In the genomic region with DNA sequence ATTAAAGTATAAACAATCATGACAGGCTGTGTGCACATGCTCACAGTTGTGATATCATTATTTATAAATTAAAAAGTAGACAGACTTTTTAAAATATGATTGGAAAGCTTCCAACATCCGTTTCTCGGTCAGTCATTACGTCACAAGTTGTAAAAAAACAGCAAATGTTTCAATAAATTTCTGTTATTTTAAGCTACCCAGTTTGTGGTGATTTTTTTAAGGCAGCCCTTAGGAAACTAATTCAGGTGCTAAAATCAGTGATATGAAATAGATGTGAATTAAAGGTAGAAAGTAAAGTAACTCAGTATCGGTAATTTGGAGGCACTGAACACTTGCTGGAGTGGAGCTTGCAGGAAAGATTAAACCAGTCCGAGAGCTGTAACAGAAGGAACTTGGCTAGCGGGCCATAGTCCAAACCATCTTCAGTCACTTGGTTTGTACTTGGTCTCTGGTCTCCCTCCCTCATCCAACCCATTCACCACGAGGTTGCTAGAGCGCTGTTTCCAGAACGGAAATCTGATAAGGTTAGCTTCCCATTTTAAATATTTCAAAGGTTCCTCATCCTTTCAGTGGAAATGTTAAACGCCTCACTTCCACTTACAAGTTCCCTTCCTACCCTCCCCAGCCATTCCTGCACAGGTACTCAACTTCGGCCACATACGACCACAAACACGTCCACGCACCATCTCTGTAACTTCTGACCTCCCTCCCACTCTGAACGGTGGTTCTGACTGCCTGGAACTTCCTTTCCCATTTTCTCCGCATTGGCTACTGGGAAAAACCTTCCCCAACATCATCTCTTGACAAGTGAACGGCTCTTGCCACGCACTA, we compare ENCODE assay signal across 8 cellular contexts. TPM values are rescaled to one million over a fixed set of nuclear protein-coding genes. Genes with fewer than 3 reads are reported as not detected.
DNase-seq lines count a peak whose midpoint lies in the region; ATAC-seq, FAIRE-seq and TF ChIP-seq lines count a peak whose summit lies in the region.

No MANE protein-coding gene starts in this region.

- BruUV-seq in A673 (replicated peaks; lab: Mats Ljungman, UMichigan) = no TSS peak
- no TSS peak for BruUV-seq in mammary epithelial cell (replicated peaks; lab: Mats Ljungman, UMichigan)

- TF ChIP-seq CTCF in A673 (conservative IDR thresholded peaks at IDR 0.05; ENCODE audit: low read depth, low read length) = no peak
- no peak for TF ChIP-seq CTCF in GM12864 (IDR thresholded peaks at IDR 0.05; ENCODE audit: low read depth, low read length, missing control alignments)
- TF ChIP-seq CTCF in mammary epithelial cell (conservative IDR thresholded peaks at IDR 0.05 in 1 of 2, IDR thresholded peaks at IDR 0.05 in 1 of 2; ENCODE audit: extremely low read depth in 1 of 2, insufficient read depth in 1 of 2, low read depth in 1 of 2, low read length in 2 of 2) = no peak
- no peak for TF ChIP-seq CTCF in keratinocyte (optimal IDR thresholded peaks at IDR 0.05 in 1 of 3, IDR thresholded peaks at IDR 0.05 in 1 of 3, conservative IDR thresholded peaks at IDR 0.05 in 1 of 3; ENCODE audit: extremely low read depth in 1 of 3, insufficient read depth in 2 of 3, low read length in 3 of 3)
- no peak for TF ChIP-seq CTCF in GM20000 (IDR thresholded peaks at IDR 0.05; ENCODE audit: extremely low read depth, missing control alignments)

- peak; percentile 64 for FAIRE-seq in keratinocyte (lab: Jason Lieb, UNC)

- dilution Hi-C loops in mammary epithelial cell (cut with HindIII; ENCODE audit: low sequenced_read_pairs) = no loop called here
- dilution Hi-C loops in keratinocyte (cut with MboI; ENCODE audit: extremely low pct_ligation_motif_present, low sequenced_read_pairs) = no loop called here

- H2AFZ ChIP-seq in mammary epithelial cell (ENCODE audit: low read depth, low read length) (peak overlapping the region; percentile 99), keratinocyte (ENCODE audit: control insufficient read depth, low read length) (peak overlapping the region; percentile 98)

- POLR2A ChIA-PET in A673 (lab: Charles Lee; ENCODE audit: low non-redundant PET) = no interaction called here

- H3K4me1 ChIP-seq in A673 (ENCODE audit: insufficient read depth, low read length, poor library complexity, severe bottlenecking) (peaks cover 11% of the 10 kb centered on the region), mammary epithelial cell (ENCODE audit: insufficient read depth, low read length) (peaks cover 10% of the 10 kb centered on the region), keratinocyte (ENCODE audit: control insufficient read depth, extremely low read depth, insufficient read depth, low read length) (peaks cover 9% of the 10 kb centered on the region)

- H3K27me3 ChIP-seq in A673 (replicated peaks; ENCODE audit: insufficient read depth, low read depth, low read length, poor library complexity) = no peaks in the 10 kb centered on the region
- H3K27me3 ChIP-seq in mammary epithelial cell (ENCODE audit: insufficient read depth, low read length) = no peaks in the 10 kb centered on the region
- no peaks in the 10 kb centered on the region for H3K27me3 ChIP-seq in keratinocyte (ENCODE audit: control insufficient read depth, extremely low read depth, insufficient read depth, low read length)

- no peaks in the 10 kb centered on the region for H3K9me1 ChIP-seq in keratinocyte (ENCODE audit: control insufficient read depth, extremely low read depth, insufficient read depth, low read length)

- in situ Hi-C loops in mammary epithelial cell (cut with MboI; ENCODE audit: low sequenced_read_pairs in 2 of 2) = loop anchor here in 1 of 2 donors (25.0 kb wide), 1 partner anchor 350 kb away; no protein-coding TSS in a partner anchor

- H4K20me1 ChIP-seq in mammary epithelial cell (ENCODE audit: insufficient read depth, low read length) (no peaks in the 10 kb centered on the region), keratinocyte (ENCODE audit: control insufficient read depth, extremely low read depth, insufficient read depth, low read length) (no peaks in the 10 kb centered on the region)

- ATAC-seq in HG02970 (IDR thresholded peaks at IDR 0.05; ENCODE audit: low FRiP score, unreplicated experiment) = peak; percentile 2

- intact Hi-C loops in A673 (cut with micrococcal nuclease; ENCODE audit: unreplicated experiment) = no loop called here
- intact Hi-C loops in mammary epithelial cell (cut with micrococcal nuclease) = loop anchor here (5.0 kb wide), 1 partner anchor 336 kb away; no protein-coding TSS in a partner anchor

- CTCF ChIA-PET in A673 (lab: Charles Lee) (no interaction called here), mammary epithelial cell (lab: Charles Lee; ENCODE audit: low non-redundant PET) (interaction anchor here (0.6 kb wide), 2 partner anchors 12 to 312 kb away, joined by 3 to 4 read pairs; no protein-coding TSS in a partner anchor)

- H3K4me2 ChIP-seq in mammary epithelial cell (ENCODE audit: insufficient read depth, low read depth, low read length) = peak overlapping the region; percentile 79
- H3K4me2 ChIP-seq in keratinocyte (ENCODE audit: control insufficient read depth, extremely low read depth, insufficient read depth, low read depth, low read length) = peak overlapping the region; percentile 86

- peak overlapping the region; percentile 97 for H3K9ac ChIP-seq in mammary epithelial cell (ENCODE audit: insufficient read depth, low read length)
- peak overlapping the region; percentile 95 for H3K9ac ChIP-seq in keratinocyte (ENCODE audit: control insufficient read depth, extremely low read depth, insufficient read depth, low read length)

- H3K36me3 ChIP-seq in A673 (ENCODE audit: insufficient read depth, low read length, poor library complexity, severe bottlenecking) (peaks cover 38% of the 10 kb centered on the region), mammary epithelial cell (ENCODE audit: insufficient read depth, low read length) (peaks cover 5% of the 10 kb centered on the region), keratinocyte (ENCODE audit: control insufficient read depth in 2 of 2, extremely low read depth in 1 of 2, insufficient read depth in 2 of 2, low read length in 2 of 2) (peaks cover 5 to 6% of the 10 kb centered on the region in 2 experiments)

- no peaks in the 10 kb centered on the region for H3K9me3 ChIP-seq in A673 (ENCODE audit: low read depth, low read length, poor library complexity, severe bottlenecking)
- H3K9me3 ChIP-seq in mammary epithelial cell (replicated peaks; ENCODE audit: insufficient read depth, low read length) = no peaks in the 10 kb centered on the region
- H3K9me3 ChIP-seq in keratinocyte (ENCODE audit: control insufficient read depth, low read depth, low read length) = no peaks in the 10 kb centered on the region

- peak overlapping the region; percentile 66 for H3K4me3 ChIP-seq in A673 (ENCODE audit: low read depth, low read length, poor library complexity, severe bottlenecking)
- peak overlapping the region; percentile 75 for H3K4me3 ChIP-seq in GM12864 (ENCODE audit: low read depth, low read length)
- peak overlapping the region; percentile 72 to 96 (median 88) for H3K4me3 ChIP-seq in mammary epithelial cell (replicated peaks in 1 of 3; ENCODE audit: insufficient read depth in 1 of 3, low read depth in 2 of 3, low read length in 3 of 3)
- peak overlapping the region; percentile 65 to 99 (median 95) for H3K4me3 ChIP-seq in keratinocyte (ENCODE audit: control insufficient read depth in 2 of 3, extremely low read depth in 1 of 3, insufficient read depth in 2 of 3, low read depth in 1 of 3, low read length in 3 of 3)

- H3K27ac ChIP-seq in A673 (ENCODE audit: low read depth, low read length, poor library complexity, severe bottlenecking) (peak overlapping the region; percentile 86), mammary epithelial cell (ENCODE audit: insufficient read depth, low read depth, low read length) (peak overlapping the region; percentile 91), keratinocyte (ENCODE audit: control insufficient read depth, insufficient read depth, low read length) (peak overlapping the region; percentile 89)

- DNase-seq in A673 (ENCODE audit: low spot score) = peak; percentile 21
- DNase-seq in GM12864 (ENCODE audit: low read depth) = no peak
- peak; percentile 40 for DNase-seq in RPMI7951 (ENCODE audit: low read depth)
- peak; percentile 40 for DNase-seq in mammary epithelial cell
- no peak for DNase-seq in keratinocyte (ENCODE audit: low read depth, low spot score)
- peak; percentile 18 for DNase-seq in stimulated activated CD4-positive, alpha-beta T cell treated with anti-CD3 and anti-CD28 coated beads, Interleukin-4, amount 100 ng/mL, for 24 hours
- no peak for DNase-seq in GM20000 (ENCODE audit: low spot score)

- WGBS in mammary epithelial cell (ENCODE audit: low coverage, missing lambda C conversion rate) = 2% methylated on average over 18 of the region's 18 CpGs

- H3K79me2 ChIP-seq in mammary epithelial cell (ENCODE audit: insufficient read depth, low read length) = peaks cover 56% of the 10 kb centered on the region
- peaks cover 33% of the 10 kb centered on the region for H3K79me2 ChIP-seq in keratinocyte (ENCODE audit: control insufficient read depth, insufficient read depth, low read length)

RNA-seq across cellular contexts. Expression of a gene that starts 0.9 kb away (rescaled TPM):
- total RNA-seq in A673 (2021) = 54.9 and 64.3 TPM in 2 replicates
- 86.4 and 105 TPM in 2 replicates for total RNA-seq in RPMI7951 (2014; rRNA removed; shearing (Covaris generic))
- 10 to 100 TPM; 47.6 to 76.2 TPM for total RNA-seq in mammary epithelial cell
- polyA plus RNA-seq in mammary epithelial cell = 51.1 TPM
- polyA minus RNA-seq in mammary epithelial cell = 30.1 TPM
- polyA plus RNA-seq in keratinocyte = 41.3 to 56.5 TPM (median 43.4 TPM) in 3 replicates
- polyA plus RNA-seq in keratinocyte (2011; ENCODE audit: low read depth) = 116 TPM
- polyA plus RNA-seq in keratinocyte (2011; cell fraction: cytosol; rRNA removed) = 34.8 and 63.6 TPM in 2 replicates
- 35.1 and 47.9 TPM in 2 replicates for polyA plus RNA-seq in keratinocyte (2011; cell fraction: nucleus; rRNA removed)
- 29.0 and 38.0 TPM in 2 replicates for polyA plus RNA-seq in keratinocyte (2012; ENCODE audit: low replicate concordance)
- 16.0 to 53.2 TPM (median 51.7 TPM) in 3 replicates for polyA minus RNA-seq in keratinocyte
- 13.6 TPM for polyA minus RNA-seq in keratinocyte (2011; cell fraction: cytosol; rRNA and poly(A)+ RNA removed)
- 28.8 and 35.6 TPM in 2 replicates for polyA minus RNA-seq in keratinocyte (2011; cell fraction: nucleus; rRNA and poly(A)+ RNA removed)

Comparison
In these comparisons a context has a peak if more than half of its experiments do, and no peak if none do; other contexts are left out.
1. DNase-seq: peak in A673 (single experiment), RPMI7951 (single experiment), mammary epithelial cell (single experiment) and stimulated activated CD4-positive, alpha-beta T cell treated with anti-CD3 and anti-CD28 coated beads, Interleukin-4, amount 100 ng/mL, for 24 hours (single experiment); none in GM12864 (single experiment), keratinocyte (single experiment) and GM20000 (single experiment).
2. Peak in every context shown above with its lines, with median percentiles within 50 percentile points of each other: H3K27ac ChIP-seq and H3K4me3 ChIP-seq.